ENCODE assay signal across 11 cellular contexts in genomic region chr16:73032548-73033270, GRCh38. TPM values are rescaled to one million over a fixed set of nuclear protein-coding genes. Genes with fewer than 3 reads are reported as not detected.
A peak's percentile ranks its signal among the peaks of the same experiment; 100 is the strongest.
DNase-seq lines count a peak whose midpoint lies in the region; ATAC-seq and TF ChIP-seq lines count a peak whose summit lies in the region.
"Had no signal": no experiment of that assay in that cellular context is flagged by ENCODE, and none has a peak within 500 bp of the region (broad histone marks: within the 10 kb centered on the region; RNA-seq: fewer than 3 reads in every experiment).

No MANE protein-coding gene starts in this region.

- peaks cover 11% of the 10 kb centered on the region for H3K27me3 Mint-ChIP-seq in brain
- H3K27me3 Mint-ChIP-seq in stimulated activated naive CD8-positive, alpha-beta T cell treated with anti-CD3 and anti-CD28 coated beads, Interleukin-15, amount 100 ng/mL, for 72 hours = peaks cover 68% of the 10 kb centered on the region

- H3K79me2 ChIP-seq in DOHH2 (ENCODE audit: control insufficient read depth, low read length) = peaks cover 34% of the 10 kb centered on the region

- H3K4me2 ChIP-seq in DOHH2 (ENCODE audit: low read length) = peak overlapping the region; percentile 57

- H3K36me3 Mint-ChIP-seq in brain = no peaks in the 10 kb centered on the region

- TF ChIP-seq CTCF in DOHH2 (IDR thresholded peaks at IDR 0.05; ENCODE audit: low read depth, low read length, poor library complexity, severe bottlenecking) = peak; percentile 28
- no peak for TF ChIP-seq CTCF in brain (conservative IDR thresholded peaks at IDR 0.05)

- DNase-seq in ecto neural progenitor cell (ENCODE audit: low spot score) (no peak), NCI-H2029 (lab: John Stamatoyannopoulos, UW) (no peak), T1000 (lab: John Stamatoyannopoulos, UW) (no peak)
- no peak for DNase-seq in stimulated activated naive CD8-positive, alpha-beta T cell treated with anti-CD3 and anti-CD28 coated beads, Interleukin-15, amount 100 ng/mL, for 72 hours
- DNase-seq: CD4-positive, alpha-beta T cell; foreskin fibroblast had no signal

- no peaks in the 10 kb centered on the region for H3K9me3 Mint-ChIP-seq in brain
- H3K9me3 Mint-ChIP-seq in stimulated activated naive CD8-positive, alpha-beta T cell treated with anti-CD3 and anti-CD28 coated beads, Interleukin-15, amount 100 ng/mL, for 72 hours = no peaks in the 10 kb centered on the region
- H3K9me3 Mint-ChIP-seq: CD4-positive, alpha-beta T cell had no signal

- peaks cover 8% of the 10 kb centered on the region; the same call in 1 of the 2 replicates for H4K20me1 ChIP-seq in DOHH2 (ENCODE audit: control insufficient read depth, insufficient read depth, low read depth, low read length)

- H3K9me3 ChIP-seq in DOHH2 (ENCODE audit: control insufficient read depth, insufficient read depth, low read length) (no peaks in the 10 kb centered on the region), neuron (ENCODE audit: low read length) (no peaks in the 10 kb centered on the region)

- H3K4me1 Mint-ChIP-seq in brain = peaks cover 99% of the 10 kb centered on the region
- H3K4me1 Mint-ChIP-seq in stimulated activated naive CD8-positive, alpha-beta T cell treated with anti-CD3 and anti-CD28 coated beads, Interleukin-15, amount 100 ng/mL, for 72 hours = peaks cover 5% of the 10 kb centered on the region

- no peak overlapping the region for H2AFZ ChIP-seq in neuron (ENCODE audit: low read depth, low read length)

- ATAC-seq in GM21526 (IDR thresholded peaks at IDR 0.05; ENCODE audit: low FRiP score, unreplicated experiment) = peak; percentile 25
- ATAC-seq in stimulated activated naive CD8-positive, alpha-beta T cell treated with anti-CD3 and anti-CD28 coated beads, Interleukin-15, amount 100 ng/mL, for 72 hours = no peak

- peaks cover 7% of the 10 kb centered on the region; the same call in 1 of the 2 replicates for H3F3A ChIP-seq in DOHH2 (ENCODE audit: control insufficient read depth, insufficient read depth)

- no peaks in the 10 kb centered on the region for H3K27me3 ChIP-seq in DOHH2 (ENCODE audit: control insufficient read depth, low read length)
- no peaks in the 10 kb centered on the region for H3K27me3 ChIP-seq in neuron (ENCODE audit: insufficient read depth, low read length)

- peak overlapping the region; percentile 13 to 70 (median 43) for H3K4me3 Mint-ChIP-seq in brain
- H3K4me3 Mint-ChIP-seq in stimulated activated naive CD8-positive, alpha-beta T cell treated with anti-CD3 and anti-CD28 coated beads, Interleukin-15, amount 100 ng/mL, for 72 hours = no peak overlapping the region
- H3K4me3 Mint-ChIP-seq: CD4-positive, alpha-beta T cell had no signal

- no peaks in the 10 kb centered on the region for H3K9me2 ChIP-seq in DOHH2 (replicated peaks; ENCODE audit: control insufficient read depth, low read length)

- H3K27ac ChIP-seq in DOHH2 (ENCODE audit: low read depth, low read length) = peak overlapping the region; percentile 29; the same call in 1 of the 2 replicates
- H3K27ac ChIP-seq: SK-N-MC had no signal

- H3K4me3 ChIP-seq in DOHH2 (ENCODE audit: low read length) = peak overlapping the region; percentile 58
- H3K4me3 ChIP-seq in neuron (ENCODE audit: low read length) = peak overlapping the region; percentile 22
- H3K4me3 ChIP-seq: SK-N-MC had no signal

- H3K27ac Mint-ChIP-seq in brain = peak overlapping the region in 4 of 5 experiments; percentile 30 to 76 (median 70)
- H3K27ac Mint-ChIP-seq in stimulated activated naive CD8-positive, alpha-beta T cell treated with anti-CD3 and anti-CD28 coated beads, Interleukin-15, amount 100 ng/mL, for 72 hours = peak overlapping the region in 1 of 2 donors; percentile 72
- H3K27ac Mint-ChIP-seq: CD4-positive, alpha-beta T cell had no signal

- no peaks in the 10 kb centered on the region for H3K36me3 ChIP-seq in DOHH2 (ENCODE audit: control insufficient read depth, low read length)
- no peaks in the 10 kb centered on the region for H3K36me3 ChIP-seq in neuron (ENCODE audit: insufficient read depth, low read length)

- peaks cover 61% of the 10 kb centered on the region for H3K4me1 ChIP-seq in DOHH2 (ENCODE audit: control insufficient read depth, low read length)
- peaks cover 81% of the 10 kb centered on the region for H3K4me1 ChIP-seq in neuron (ENCODE audit: insufficient read depth, low read length)

RNA-seq across cellular contexts. Expression of gene ZFHX3, which starts 15.2 kb away (rescaled TPM):
- polyA plus RNA-seq in brain (ENCODE audit: insufficient read depth, low read depth, low replicate concordance) = 7.6 TPM

Comparison
In these comparisons a context has a peak if more than half of its experiments do, and no peak if none do; other contexts are left out.
1. H3K4me3 Mint-ChIP-seq: peak in brain (5 of 5); none in stimulated activated naive CD8-positive, alpha-beta T cell treated with anti-CD3 and anti-CD28 coated beads, Interleukin-15, amount 100 ng/mL, for 72 hours (0 of 2).